Comparison of ENCODE assay signal across 22 cellular contexts in the genomic region with DNA sequence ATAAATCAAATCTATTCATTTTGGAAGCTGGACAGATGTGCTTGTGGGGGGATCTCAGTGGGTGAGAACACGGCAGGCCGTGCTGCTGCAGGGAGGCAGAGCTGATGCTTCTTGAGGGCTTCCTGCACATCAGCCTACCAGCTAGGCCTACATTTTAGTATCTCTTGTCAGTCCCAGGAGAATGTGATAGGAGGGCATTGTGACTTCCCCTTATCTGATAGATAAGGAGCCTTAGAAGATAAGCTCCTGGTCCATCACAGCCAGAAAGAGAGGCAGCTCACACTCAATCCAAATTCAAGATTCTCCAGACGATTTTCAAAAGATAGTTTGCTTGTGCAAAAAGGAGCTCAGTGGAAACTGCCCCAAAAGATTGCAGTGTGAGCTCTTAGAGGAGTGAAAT.
"Had no signal": no experiment of that assay in that cellular context is flagged by ENCODE, and none has a peak within 500 bp of the region (broad histone marks: within the 10 kb centered on the region; RNA-seq: fewer than 3 reads in every experiment).

No MANE protein-coding gene starts in this region.

- H3K36me3 ChIP-seq: SJSA1 had no signal

- H3K36me3 Mint-ChIP-seq: IgD-negative memory B cell had no signal

- H3K4me1 Mint-ChIP-seq: IgD-negative memory B cell had no signal

- ATAC-seq: K562 had no signal

- H3K27me3 ChIP-seq: SJSA1 had no signal

- H3K4me2 ChIP-seq: KMS-11 had no signal

- H3K9ac ChIP-seq: KMS-11 had no signal

- H3K9me3 ChIP-seq: SJSA1 had no signal

- H3K27ac ChIP-seq: KMS-11, SJSA1, SK-N-MC had no signal

- H3K4me3 ChIP-seq: K562, SJSA1, SK-N-MC had no signal

- H3K4me1 ChIP-seq: SJSA1 had no signal

- DNase-seq: Kasumi-1, MM.1S, NCI-H1092 treated with DMSO at 0.1 percent for 48 hours, NCI-H1436, NCI-H187, NCI-H2029, NCI-H2081 treated with DMSO at 0.1 percent for 48 hours, NCI-H2171, NCI-H226, NCI-H446, NCI-H510A, NCI-H524 treated with DMSO at 0.1 percent for 48 hours, NCI-H69, NCI-H774, Right ventricle myocardium superior, RPMI8226, SIG-M5 had no signal

- H3K27ac Mint-ChIP-seq: IgD-negative memory B cell had no signal

- H3K9me3 Mint-ChIP-seq: IgD-negative memory B cell had no signal
